In the genomic region with DNA sequence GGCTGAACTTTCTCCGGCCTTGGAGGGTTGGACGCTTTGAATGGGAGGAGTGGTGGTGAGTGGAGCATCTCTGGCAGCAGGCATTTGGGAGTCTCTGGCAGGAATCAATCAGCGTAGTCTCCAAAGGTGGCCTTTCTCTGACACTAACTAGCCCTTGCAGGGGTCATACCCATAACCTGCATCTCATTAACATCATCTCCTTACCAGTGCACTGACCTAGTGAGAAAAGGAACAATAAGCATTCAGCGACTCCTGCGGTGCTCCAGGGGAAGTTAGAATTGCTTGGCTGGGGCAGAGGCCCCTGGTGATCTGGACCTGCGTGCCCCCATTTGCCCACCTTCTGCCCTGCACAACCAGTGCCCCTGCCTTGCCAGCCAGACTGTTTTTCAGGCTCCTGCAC, we compare ENCODE assay signal across 1 cellular context.
TF ChIP-seq lines count a peak whose summit lies in the region.

No MANE protein-coding gene starts in this region.

TF ChIP-seq in IMR-90, 13 proteins besides CTCF, POLR2A, EP300 and RAD21 (continued from another document):
- TF ChIP-seq, protein P1, sequence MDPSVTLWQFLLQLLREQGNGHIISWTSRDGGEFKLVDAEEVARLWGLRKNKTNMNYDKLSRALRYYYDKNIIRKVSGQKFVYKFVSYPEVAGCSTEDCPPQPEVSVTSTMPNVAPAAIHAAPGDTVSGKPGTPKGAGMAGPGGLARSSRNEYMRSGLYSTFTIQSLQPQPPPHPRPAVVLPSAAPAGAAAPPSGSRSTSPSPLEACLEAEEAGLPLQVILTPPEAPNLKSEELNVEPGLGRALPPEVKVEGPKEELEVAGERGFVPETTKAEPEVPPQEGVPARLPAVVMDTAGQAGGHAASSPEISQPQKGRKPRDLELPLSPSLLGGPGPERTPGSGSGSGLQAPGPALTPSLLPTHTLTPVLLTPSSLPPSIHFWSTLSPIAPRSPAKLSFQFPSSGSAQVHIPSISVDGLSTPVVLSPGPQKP (IDR thresholded peaks at IDR 0.05; ENCODE audit: borderline replicate concordance, low read depth, low read length): no peak
- TF ChIP-seq RCOR1 (IDR thresholded peaks at IDR 0.05; ENCODE audit: insufficient replicate concordance, low read length) (no peak), FOS (IDR thresholded peaks at IDR 0.05; ENCODE audit: low read depth, low read length) (no peak), SMC3 (IDR thresholded peaks at IDR 0.05; ENCODE audit: low read depth, low read length) (no peak), MAZ (IDR thresholded peaks at IDR 0.05; ENCODE audit: borderline replicate concordance, low read depth, low read length) (no peak), MAFK (IDR thresholded peaks at IDR 0.05; ENCODE audit: low read depth, low read length) (no peak), NFE2L2 (IDR thresholded peaks at IDR 0.05; ENCODE audit: low read depth, low read length) (no peak), CEBPB (IDR thresholded peaks at IDR 0.05; ENCODE audit: low read depth, low read length) (no peak), CHD1 (IDR thresholded peaks at IDR 0.05; ENCODE audit: low read depth, low read length) (no peak), RFX5 (IDR thresholded peaks at IDR 0.05; ENCODE audit: low read depth, low read length) (no peak)
- TF ChIP-seq, protein P2, sequence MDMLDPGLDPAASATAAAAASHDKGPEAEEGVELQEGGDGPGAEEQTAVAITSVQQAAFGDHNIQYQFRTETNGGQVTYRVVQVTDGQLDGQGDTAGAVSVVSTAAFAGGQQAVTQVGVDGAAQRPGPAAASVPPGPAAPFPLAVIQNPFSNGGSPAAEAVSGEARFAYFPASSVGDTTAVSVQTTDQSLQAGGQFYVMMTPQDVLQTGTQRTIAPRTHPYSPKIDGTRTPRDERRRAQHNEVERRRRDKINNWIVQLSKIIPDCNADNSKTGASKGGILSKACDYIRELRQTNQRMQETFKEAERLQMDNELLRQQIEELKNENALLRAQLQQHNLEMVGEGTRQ (IDR thresholded peaks at IDR 0.05; ENCODE audit: low read depth, low read length): no peak
